Comparison of ENCODE assay signal across 31 cellular contexts in genomic region chr22:47674600-47674999, GRCh38.
"Had no signal": no experiment of that assay in that cellular context is flagged by ENCODE, and none has a peak within 500 bp of the region (broad histone marks: within the 10 kb centered on the region; RNA-seq: fewer than 3 reads in every experiment).

No MANE protein-coding gene starts in this region.

- H3K9me3 ChIP-seq: MG63, SJCRH30 had no signal

- FAIRE-seq: RCC 7860 had no signal

- H3K36me3 ChIP-seq: MG63 had no signal

- H3K4me2 ChIP-seq: PC-9 had no signal

- DNase-seq: Kasumi-1, MG63, MV-4-11, NCI-H1092, NCI-H1105, NCI-H1417 treated with DMSO at 0.1 percent for 48 hours, NCI-H1436 treated with DMSO at 0.1 percent for 48 hours, NCI-H1694 treated with DMSO at 0.1 percent for 48 hours, NCI-H187 treated with DMSO at 0.1 percent for 48 hours, NCI-H2029, NCI-H2081, NCI-H2171 treated with DMSO at 0.1 percent for 48 hours, NCI-H2227 treated with DMSO at 0.1 percent for 48 hours, NCI-H345, NCI-H446, NCI-H510A treated with DMSO at 0.1 percent for 48 hours, NCI-H524 treated with DMSO at 0.1 percent for 48 hours, NCI-H69, NCI-H748 treated with DMSO at 0.1 percent for 48 hours, NCI-H82, PC-9, SHP77, SIG-M5, SJCRH30, T-cell had no signal

- H3K27ac ChIP-seq: PC-9, RWPE1, SJCRH30, SK-N-MC had no signal

- H2AFZ ChIP-seq: PC-9 had no signal

- H3K4me3 ChIP-seq: MG63, PC-9, SJCRH30, SK-N-MC had no signal

- H3K4me1 ChIP-seq: SJCRH30 had no signal

- ATAC-seq: Panc1, Right ventricle myocardium inferior, SK-N-SH treated with all-trans-retinoic acid at 6 μM for 48 hours, T-cell had no signal

- H3K27me3 ChIP-seq: MG63, SJCRH30 had no signal
